Comparison of ENCODE assay signal across 8 cellular contexts in the genomic region with DNA sequence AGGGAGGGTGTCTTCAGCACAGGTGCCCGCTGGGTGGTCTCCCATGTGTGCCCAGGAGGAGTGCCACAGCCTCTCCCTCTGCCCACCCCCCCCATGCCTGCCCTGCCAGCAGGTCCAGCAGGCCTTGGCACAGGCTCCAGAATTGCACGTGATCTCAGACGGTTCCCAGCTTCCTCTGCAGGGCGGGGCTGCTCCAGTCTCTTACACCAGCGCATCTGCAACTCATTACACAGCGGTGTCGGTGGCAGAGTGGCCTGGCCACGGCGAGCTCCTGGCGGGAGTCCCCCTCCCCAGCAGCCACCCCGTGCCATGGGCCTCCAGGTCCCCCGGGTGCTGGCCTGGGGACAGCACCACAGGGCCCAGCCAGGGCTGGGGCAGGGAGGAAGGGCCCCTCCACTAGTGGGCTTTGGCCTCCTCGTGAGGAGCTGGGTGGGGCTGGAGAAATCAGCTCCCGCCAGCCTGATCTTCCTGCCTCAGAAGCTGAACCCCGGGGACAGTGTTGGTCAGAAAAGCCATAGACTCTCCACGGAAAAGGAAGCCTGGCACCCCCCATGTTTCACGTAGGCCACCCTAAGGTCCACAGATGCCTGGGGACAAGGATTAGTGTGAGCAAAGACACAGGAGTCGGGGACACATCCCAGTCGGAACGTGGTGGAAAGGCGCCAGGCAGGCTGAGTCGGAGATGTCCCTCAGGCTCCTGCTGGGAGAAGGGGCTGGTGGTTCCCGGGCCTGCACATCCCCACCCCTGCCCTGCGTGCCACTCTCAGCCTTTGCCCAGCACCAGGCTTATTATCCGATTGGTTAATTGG. TPM values are rescaled to one million over a fixed set of nuclear protein-coding genes. Genes with fewer than 3 reads are reported as not detected.
DNase-seq lines count a peak whose midpoint lies in the region; ATAC-seq and TF ChIP-seq lines count a peak whose summit lies in the region.

No MANE protein-coding gene starts in this region.

- no peaks in the 10 kb centered on the region for H3K27me3 ChIP-seq in mucosa of stomach (ENCODE audit: control insufficient read depth, insufficient read depth, low read length)

- peak; percentile 5 for ATAC-seq in activated CD8-positive, alpha-beta T cell treated with anti-CD3 and anti-CD28 coated beads for 36 hours
- ATAC-seq in activated CD8-positive, alpha-beta T cell treated with anti-CD3 and anti-CD28 coated beads, Interleukin-2, amount 10 ng/mL, durations not matched to agents 7 days and 5 days: no peak
- ATAC-seq in GM19395 (IDR thresholded peaks at IDR 0.05; ENCODE audit: unreplicated experiment): no peak

- H3K9ac ChIP-seq in mucosa of stomach (ENCODE audit: low read length): peak overlapping the region; percentile 8

- H3K4me3 ChIP-seq in epithelial cell of esophagus (ENCODE audit: low read length) (no peak overlapping the region), mucosa of stomach (ENCODE audit: low read length) (no peak overlapping the region)

- no peak for TF ChIP-seq CTCF in activated CD8-positive, alpha-beta T cell treated with anti-CD3 and anti-CD28 coated beads for 36 hours (IDR thresholded peaks at IDR 0.05)
- TF ChIP-seq CTCF in RWPE1 (conservative IDR thresholded peaks at IDR 0.05; ENCODE audit: low read depth): 0 out of 2 replicates have a peak, but pooled peaks have one; percentile 19
- TF ChIP-seq CTCF in epithelial cell of esophagus (IDR thresholded peaks at IDR 0.05; ENCODE audit: insufficient read depth, low read depth, low read length, missing control alignments): no peak
- TF ChIP-seq CTCF in nephron progenitor cell (IDR thresholded peaks at IDR 0.05): no peak

- H3K27me3 Mint-ChIP-seq in activated CD8-positive, alpha-beta T cell treated with anti-CD3 and anti-CD28 coated beads for 36 hours: no peaks in the 10 kb centered on the region
- H3K27me3 Mint-ChIP-seq in activated CD8-positive, alpha-beta T cell treated with anti-CD3 and anti-CD28 coated beads, Interleukin-2, amount 10 ng/mL, durations not matched to agents 7 days and 5 days (ENCODE audit: low read depth): peaks cover 2% of the 10 kb centered on the region
- H3K27me3 Mint-ChIP-seq in nephron progenitor cell (ENCODE audit: low read depth, poor library complexity): peaks cover 3% of the 10 kb centered on the region
- no peaks in the 10 kb centered on the region for H3K27me3 Mint-ChIP-seq in activated CD4-positive, alpha-beta T cell treated with anti-CD3 and anti-CD28 coated beads, Interleukin-2, amount 10 ng/mL, durations not matched to agents 7 days and 5 days

- H3K4me3 Mint-ChIP-seq in activated CD8-positive, alpha-beta T cell treated with anti-CD3 and anti-CD28 coated beads for 36 hours: no peak overlapping the region
- H3K4me3 Mint-ChIP-seq in activated CD8-positive, alpha-beta T cell treated with anti-CD3 and anti-CD28 coated beads, Interleukin-2, amount 10 ng/mL, durations not matched to agents 7 days and 5 days: no peak overlapping the region
- no peak overlapping the region for H3K4me3 Mint-ChIP-seq in nephron progenitor cell
- H3K4me3 Mint-ChIP-seq in activated CD4-positive, alpha-beta T cell treated with anti-CD3 and anti-CD28 coated beads, Interleukin-2, amount 10 ng/mL, durations not matched to agents 7 days and 5 days: no peak overlapping the region

- CTCF ChIA-PET in activated CD8-positive, alpha-beta T cell treated with anti-CD3 and anti-CD28 coated beads for 36 hours (lab: Charles Lee): interaction anchor here (0.9 kb wide), 1 partner anchor 18 kb away, joined by 3 read pairs; no protein-coding TSS in a partner anchor
- CTCF ChIA-PET in activated CD8-positive, alpha-beta T cell treated with anti-CD3 and anti-CD28 coated beads, Interleukin-2, amount 10 ng/mL, durations not matched to agents 7 days and 5 days (lab: Charles Lee): no interaction called here
- CTCF ChIA-PET in RWPE1 (lab: Yijun Ruan, JAX): interaction anchor here (0.5 to 1.2 kb wide), 8 partner anchors 10 to 645 kb away, joined by 3 to 8 read pairs (median 3); no protein-coding TSS in a partner anchor
- CTCF ChIA-PET in activated CD4-positive, alpha-beta T cell treated with anti-CD3 and anti-CD28 coated beads, Interleukin-2, amount 10 ng/mL, durations not matched to agents 7 days and 5 days (lab: Charles Lee): interaction anchor here (1.4 kb wide), 1 partner anchor 76 kb away, joined by 3 read pairs; no protein-coding TSS in a partner anchor

- H3K4me1 Mint-ChIP-seq in activated CD8-positive, alpha-beta T cell treated with anti-CD3 and anti-CD28 coated beads for 36 hours (ENCODE audit: low read depth): no peaks in the 10 kb centered on the region
- no peaks in the 10 kb centered on the region for H3K4me1 Mint-ChIP-seq in activated CD8-positive, alpha-beta T cell treated with anti-CD3 and anti-CD28 coated beads, Interleukin-2, amount 10 ng/mL, durations not matched to agents 7 days and 5 days (ENCODE audit: low read depth)
- peaks cover 45% of the 10 kb centered on the region for H3K4me1 Mint-ChIP-seq in nephron progenitor cell
- no peaks in the 10 kb centered on the region for H3K4me1 Mint-ChIP-seq in activated CD4-positive, alpha-beta T cell treated with anti-CD3 and anti-CD28 coated beads, Interleukin-2, amount 10 ng/mL, durations not matched to agents 7 days and 5 days

- peaks cover 57% of the 10 kb centered on the region for H3K4me1 ChIP-seq in mucosa of stomach (ENCODE audit: control insufficient read depth, insufficient read depth, low read length)

- DNase-seq in activated CD8-positive, alpha-beta T cell treated with anti-CD3 and anti-CD28 coated beads for 36 hours: no peak
- no peak for DNase-seq in activated CD8-positive, alpha-beta T cell treated with anti-CD3 and anti-CD28 coated beads, Interleukin-2, amount 10 ng/mL, durations not matched to agents 7 days and 5 days
- DNase-seq in RWPE1 (ENCODE audit: low spot score) (peak; percentile 97), epithelial cell of esophagus (ENCODE audit: low read depth) (peak; percentile 89), nephron progenitor cell (no peak)
- no peak for DNase-seq in activated CD4-positive, alpha-beta T cell treated with anti-CD3 and anti-CD28 coated beads, Interleukin-2, amount 10 ng/mL, durations not matched to agents 7 days and 5 days

- H3K27ac Mint-ChIP-seq in activated CD8-positive, alpha-beta T cell treated with anti-CD3 and anti-CD28 coated beads for 36 hours: no peak overlapping the region
- no peak overlapping the region for H3K27ac Mint-ChIP-seq in activated CD8-positive, alpha-beta T cell treated with anti-CD3 and anti-CD28 coated beads, Interleukin-2, amount 10 ng/mL, durations not matched to agents 7 days and 5 days
- H3K27ac Mint-ChIP-seq in nephron progenitor cell: no peak overlapping the region
- H3K27ac Mint-ChIP-seq in activated CD4-positive, alpha-beta T cell treated with anti-CD3 and anti-CD28 coated beads, Interleukin-2, amount 10 ng/mL, durations not matched to agents 7 days and 5 days: no peak overlapping the region

- no peaks in the 10 kb centered on the region for H3K36me3 ChIP-seq in mucosa of stomach (ENCODE audit: control insufficient read depth, insufficient read depth, low read length)

- intact Hi-C loops in activated CD8-positive, alpha-beta T cell treated with anti-CD3 and anti-CD28 coated beads for 36 hours (cut with micrococcal nuclease): no loop called here

- peak overlapping the region; percentile 100 for H3K27ac ChIP-seq in RWPE1

- H3K9me3 ChIP-seq in mucosa of stomach (ENCODE audit: control insufficient read depth, low read length): no peaks in the 10 kb centered on the region

- no peaks in the 10 kb centered on the region for H3K9me3 Mint-ChIP-seq in activated CD8-positive, alpha-beta T cell treated with anti-CD3 and anti-CD28 coated beads for 36 hours
- no peaks in the 10 kb centered on the region for H3K9me3 Mint-ChIP-seq in activated CD8-positive, alpha-beta T cell treated with anti-CD3 and anti-CD28 coated beads, Interleukin-2, amount 10 ng/mL, durations not matched to agents 7 days and 5 days (ENCODE audit: insufficient read depth)
- H3K9me3 Mint-ChIP-seq in nephron progenitor cell: no peaks in the 10 kb centered on the region
- H3K9me3 Mint-ChIP-seq in activated CD4-positive, alpha-beta T cell treated with anti-CD3 and anti-CD28 coated beads, Interleukin-2, amount 10 ng/mL, durations not matched to agents 7 days and 5 days: no peaks in the 10 kb centered on the region

- H3K36me3 Mint-ChIP-seq in activated CD8-positive, alpha-beta T cell treated with anti-CD3 and anti-CD28 coated beads for 36 hours (ENCODE audit: low read depth): no peaks in the 10 kb centered on the region
- no peaks in the 10 kb centered on the region for H3K36me3 Mint-ChIP-seq in activated CD8-positive, alpha-beta T cell treated with anti-CD3 and anti-CD28 coated beads, Interleukin-2, amount 10 ng/mL, durations not matched to agents 7 days and 5 days (ENCODE audit: low read depth)
- no peaks in the 10 kb centered on the region for H3K36me3 Mint-ChIP-seq in nephron progenitor cell (ENCODE audit: low read depth)
- H3K36me3 Mint-ChIP-seq in activated CD4-positive, alpha-beta T cell treated with anti-CD3 and anti-CD28 coated beads, Interleukin-2, amount 10 ng/mL, durations not matched to agents 7 days and 5 days (ENCODE audit: low read depth): no peaks in the 10 kb centered on the region

- POLR2A ChIA-PET in activated CD8-positive, alpha-beta T cell treated with anti-CD3 and anti-CD28 coated beads for 36 hours (lab: Charles Lee): no interaction called here
- POLR2A ChIA-PET in activated CD8-positive, alpha-beta T cell treated with anti-CD3 and anti-CD28 coated beads, Interleukin-2, amount 10 ng/mL, durations not matched to agents 7 days and 5 days (lab: Charles Lee): interaction anchor here (0.6 to 0.7 kb wide), 2 partner anchors 24 to 442 kb away, joined by 3 read pairs; no protein-coding TSS in a partner anchor
- POLR2A ChIA-PET in RWPE1 (lab: Yijun Ruan, JAX; ENCODE audit: low non-redundant PET): interaction anchor here (0.7 to 2.5 kb wide), 9 partner anchors 9 to 66 kb away, joined by 3 to 17 read pairs (median 5); no protein-coding TSS in a partner anchor
- POLR2A ChIA-PET in activated CD4-positive, alpha-beta T cell treated with anti-CD3 and anti-CD28 coated beads, Interleukin-2, amount 10 ng/mL, durations not matched to agents 7 days and 5 days (lab: Charles Lee): no interaction called here

RNA-seq across cellular contexts. Expression of gene RXRA, which starts 40.2 kb away (rescaled TPM):
- total RNA-seq in activated CD8-positive, alpha-beta T cell treated with anti-CD3 and anti-CD28 coated beads for 36 hours: 10 to 100 TPM; 23.2 to 23.8 TPM
- total RNA-seq in activated CD8-positive, alpha-beta T cell treated with anti-CD3 and anti-CD28 coated beads, Interleukin-2, amount 10 ng/mL, durations not matched to agents 7 days and 5 days: 1 to 10 TPM; 3.8 to 4.2 TPM
- 1 to 10 TPM; 1.2 to 1.4 TPM for total RNA-seq in activated CD4-positive, alpha-beta T cell treated with anti-CD3 and anti-CD28 coated beads, Interleukin-2, amount 10 ng/mL, durations not matched to agents 7 days and 5 days

Comparison
In these comparisons a context has a peak if more than half of its experiments do, and no peak if none do; other contexts are left out.
1. RNA of gene RXRA, which starts 40.2 kb away (total RNA-seq): 23.2 to 23.8 TPM in activated CD8-positive, alpha-beta T cell treated with anti-CD3 and anti-CD28 coated beads for 36 hours; 3.8 to 4.2 TPM in activated CD8-positive, alpha-beta T cell treated with anti-CD3 and anti-CD28 coated beads, Interleukin-2, amount 10 ng/mL, durations not matched to agents 7 days and 5 days and 1.2 to 1.4 TPM in activated CD4-positive, alpha-beta T cell treated with anti-CD3 and anti-CD28 coated beads, Interleukin-2, amount 10 ng/mL, durations not matched to agents 7 days and 5 days; every median in the first group is over 4 times any median in the second.
2. POLR2A ChIA-PET loops: an anchor here in activated CD8-positive, alpha-beta T cell treated with anti-CD3 and anti-CD28 coated beads, Interleukin-2, amount 10 ng/mL, durations not matched to agents 7 days and 5 days (0.6 to 0.7 kb wide) and RWPE1 (0.7 to 2.5 kb wide); none called in activated CD8-positive, alpha-beta T cell treated with anti-CD3 and anti-CD28 coated beads for 36 hours and activated CD4-positive, alpha-beta T cell treated with anti-CD3 and anti-CD28 coated beads, Interleukin-2, amount 10 ng/mL, durations not matched to agents 7 days and 5 days.
3. DNase-seq: peak in RWPE1 (single experiment) and epithelial cell of esophagus (single experiment); none in activated CD8-positive, alpha-beta T cell treated with anti-CD3 and anti-CD28 coated beads for 36 hours (single experiment), activated CD8-positive, alpha-beta T cell treated with anti-CD3 and anti-CD28 coated beads, Interleukin-2, amount 10 ng/mL, durations not matched to agents 7 days and 5 days (single experiment), nephron progenitor cell (single experiment) and activated CD4-positive, alpha-beta T cell treated with anti-CD3 and anti-CD28 coated beads, Interleukin-2, amount 10 ng/mL, durations not matched to agents 7 days and 5 days (single experiment).